19 cellular contexts compared by ENCODE assay signal in the genomic region with DNA sequence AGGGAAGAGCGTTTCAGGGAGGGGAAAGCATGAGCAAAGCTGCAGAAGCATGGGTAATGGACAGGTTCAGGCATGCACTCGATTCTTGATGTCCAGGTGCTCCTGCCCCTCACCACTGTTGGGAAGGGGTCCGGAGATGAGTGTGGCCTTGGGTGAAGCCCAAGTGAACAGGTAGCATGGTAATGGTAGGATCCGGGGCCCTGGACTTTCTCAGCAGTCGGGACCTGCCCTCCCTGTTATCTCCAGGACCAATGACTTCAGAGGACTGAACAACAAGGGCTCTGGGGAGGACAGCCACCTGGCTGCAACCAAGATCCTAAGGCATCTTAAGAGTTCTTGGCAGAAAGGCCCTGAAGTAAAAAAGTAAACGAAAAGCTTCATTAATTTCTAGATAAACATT.
DNase-seq lines count a peak whose midpoint lies in the region; ATAC-seq and TF ChIP-seq lines count a peak whose summit lies in the region.
"Had no signal": no experiment of that assay in that cellular context is flagged by ENCODE, and none has a peak within 500 bp of the region (broad histone marks: within the 10 kb centered on the region; RNA-seq: fewer than 3 reads in every experiment).

No MANE protein-coding gene starts in this region.

- no peaks in the 10 kb centered on the region for H3K27me3 ChIP-seq in neutrophil
- H3K27me3 ChIP-seq: BE2C had no signal

- DNase-seq in DMS79 treated with DMSO at 0.1 percent for 48 hours (lab: John Stamatoyannopoulos, UW): peak; percentile 88
- no peak for DNase-seq in stimulated activated naive B cell treated with anti-CD40 and anti-IgM and Interleukin-4, amounts not matched to agents 10 μg/mL and 1 μg/mL and 100 μg/mL, for 72 hours
- no peak for DNase-seq in GM03348 (ENCODE audit: low spot score)
- no peak for DNase-seq in GM19240 (ENCODE audit: insufficient read length, low spot score)
- DNase-seq: ACHN; BE2C; CD4-positive, CD25-positive, alpha-beta regulatory T cell; CD8-positive, alpha-beta memory T cell; COR-L47; DMS 273 treated with DMSO at 0.1 percent for 48 hours; DMS53; GF-D8; H9; KG1 had no signal

- peak overlapping the region; percentile 86 for H3K27ac Mint-ChIP-seq in dendritic cell treated with granulocyte-macrophage colony-stimulating factor and Interleukin-4, amounts not matched to agents 40 ng/mL and 50 ng/mL, for 4 days
- peak overlapping the region; percentile 72 for H3K27ac Mint-ChIP-seq in stimulated activated naive B cell treated with anti-CD40 and anti-IgM and Interleukin-4, amounts not matched to agents 10 μg/mL and 1 μg/mL and 100 μg/mL, for 72 hours
- H3K27ac Mint-ChIP-seq: CD4-positive, CD25-positive, alpha-beta regulatory T cell had no signal

- intact Hi-C loops in dendritic cell treated with granulocyte-macrophage colony-stimulating factor and Interleukin-4, amounts not matched to agents 40 ng/mL and 50 ng/mL, for 4 days (cut with micrococcal nuclease): loop anchor here (5.0 kb wide), 1 partner anchor 40 kb away; no protein-coding TSS in a partner anchor

- no peaks in the 10 kb centered on the region for H3K27me3 Mint-ChIP-seq in dendritic cell treated with granulocyte-macrophage colony-stimulating factor and Interleukin-4, amounts not matched to agents 40 ng/mL and 50 ng/mL, for 4 days
- no peaks in the 10 kb centered on the region for H3K27me3 Mint-ChIP-seq in stimulated activated naive B cell treated with anti-CD40 and anti-IgM and Interleukin-4, amounts not matched to agents 10 μg/mL and 1 μg/mL and 100 μg/mL, for 72 hours
- H3K27me3 Mint-ChIP-seq: CD4-positive, CD25-positive, alpha-beta regulatory T cell had no signal

- no peak overlapping the region for H3K4me3 ChIP-seq in neutrophil (ENCODE audit: low read depth in 1 of 2, low read length in 1 of 2)
- H3K4me3 ChIP-seq: GM12878 had no signal

- H3K27ac ChIP-seq in neutrophil: peak overlapping the region; percentile 62

- H3K4me1 ChIP-seq in neutrophil (ENCODE audit: control insufficient read depth in 1 of 2, insufficient read depth in 1 of 2, low read depth in 1 of 2, low read length in 1 of 2): peaks cover 28 to 34% of the 10 kb centered on the region in 2 experiments
- H3K4me1 ChIP-seq: BE2C had no signal

- H3K36me3 ChIP-seq in neutrophil: no peaks in the 10 kb centered on the region
- H3K36me3 ChIP-seq: BE2C had no signal

- H3K9me3 ChIP-seq in neutrophil: no peaks in the 10 kb centered on the region
- H3K9me3 ChIP-seq: BE2C had no signal

- peaks cover 75% of the 10 kb centered on the region for H3K4me1 Mint-ChIP-seq in dendritic cell treated with granulocyte-macrophage colony-stimulating factor and Interleukin-4, amounts not matched to agents 40 ng/mL and 50 ng/mL, for 4 days (ENCODE audit: low read depth)
- peaks cover 26 to 47% of the 10 kb centered on the region in 2 donors for H3K4me1 Mint-ChIP-seq in stimulated activated naive B cell treated with anti-CD40 and anti-IgM and Interleukin-4, amounts not matched to agents 10 μg/mL and 1 μg/mL and 100 μg/mL, for 72 hours

- no peak for ATAC-seq in stimulated activated naive B cell treated with anti-CD40 and anti-IgM and Interleukin-4, amounts not matched to agents 10 μg/mL and 1 μg/mL and 100 μg/mL, for 72 hours (replicated peaks)
- ATAC-seq in HG03139 (IDR thresholded peaks at IDR 0.05; ENCODE audit: unreplicated experiment): no peak
- ATAC-seq: GM12878, HepG2 had no signal

- no peaks in the 10 kb centered on the region for H3K9me3 Mint-ChIP-seq in dendritic cell treated with granulocyte-macrophage colony-stimulating factor and Interleukin-4, amounts not matched to agents 40 ng/mL and 50 ng/mL, for 4 days
- no peaks in the 10 kb centered on the region for H3K9me3 Mint-ChIP-seq in stimulated activated naive B cell treated with anti-CD40 and anti-IgM and Interleukin-4, amounts not matched to agents 10 μg/mL and 1 μg/mL and 100 μg/mL, for 72 hours
- H3K9me3 Mint-ChIP-seq: CD8-positive, alpha-beta memory T cell; H9 had no signal

- TF ChIP-seq CTCF in neutrophil (IDR thresholded peaks at IDR 0.05): no peak

- no peak overlapping the region for H3K4me3 Mint-ChIP-seq in dendritic cell treated with granulocyte-macrophage colony-stimulating factor and Interleukin-4, amounts not matched to agents 40 ng/mL and 50 ng/mL, for 4 days
- H3K4me3 Mint-ChIP-seq in stimulated activated naive B cell treated with anti-CD40 and anti-IgM and Interleukin-4, amounts not matched to agents 10 μg/mL and 1 μg/mL and 100 μg/mL, for 72 hours: no peak overlapping the region
- H3K4me3 Mint-ChIP-seq: CD8-positive, alpha-beta memory T cell; H9 had no signal

- H3K36me3 Mint-ChIP-seq in dendritic cell treated with granulocyte-macrophage colony-stimulating factor and Interleukin-4, amounts not matched to agents 40 ng/mL and 50 ng/mL, for 4 days (ENCODE audit: low read depth): peaks cover 35% of the 10 kb centered on the region
- peaks cover 23 to 43% of the 10 kb centered on the region in 2 donors for H3K36me3 Mint-ChIP-seq in stimulated activated naive B cell treated with anti-CD40 and anti-IgM and Interleukin-4, amounts not matched to agents 10 μg/mL and 1 μg/mL and 100 μg/mL, for 72 hours
